Comparison of ENCODE assay signal across 8 cellular contexts in the genomic region with DNA sequence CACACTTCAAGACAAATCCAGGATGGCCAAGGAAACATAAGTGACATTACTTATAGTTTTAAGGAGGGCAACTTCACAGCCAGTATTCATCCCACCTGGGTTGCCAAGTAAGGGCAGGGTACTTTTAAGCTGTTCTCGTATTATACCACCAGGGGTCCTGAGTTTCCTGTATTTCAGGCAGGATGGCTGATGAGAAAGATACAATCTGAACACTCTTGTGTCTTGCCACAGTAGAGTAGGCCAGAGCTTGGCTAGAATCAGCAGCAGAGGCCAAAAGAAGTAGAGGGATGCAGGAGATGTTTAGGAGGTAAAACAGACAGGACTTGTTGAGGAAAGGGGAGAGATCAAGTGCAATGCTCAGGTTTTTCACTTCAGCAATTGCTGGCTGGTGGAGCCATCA. TPM values are rescaled to one million over a fixed set of nuclear protein-coding genes. Genes with fewer than 3 reads are reported as not detected.
DNase-seq lines count a peak whose midpoint lies in the region; ATAC-seq and TF ChIP-seq lines count a peak whose summit lies in the region.
"Not testable (repeated sequence)": the region's sequence is repeated elsewhere in the genome, so short reads cannot be mapped to it uniquely, and the experiment has no call there.

No MANE protein-coding gene starts in this region.

- H3K27me3 ChIP-seq in upper lobe of right lung, result not testable (repeated sequence)

- not testable (repeated sequence) for H3K9me3 ChIP-seq in upper lobe of right lung

- DNase-seq in GDM1 (lab: John Stamatoyannopoulos, UW) (peak; percentile 31), NCI-H1694 treated with DMSO at 0.1 percent for 48 hours (lab: John Stamatoyannopoulos, UW) (peak; percentile 57), SK-N-DZ (ENCODE audit: low spot score) (peak; percentile 78), fibroblast of pulmonary artery (ENCODE audit: low read depth) (peak; percentile 58), naive B cell (peak; percentile 59)
- DNase-seq in activated naive CD4-positive, alpha-beta T cell treated with anti-CD3 and anti-CD28 coated beads, Interleukin-2, amount 10 ng/mL, durations not matched to agents 7 days and 5 days, result peak; percentile 29
- DNase-seq in upper lobe of right lung, result not testable (repeated sequence)

- not testable (repeated sequence) for H3K36me3 ChIP-seq in upper lobe of right lung

- H3K9me3 Mint-ChIP-seq in activated naive CD4-positive, alpha-beta T cell treated with anti-CD3 and anti-CD28 coated beads, Interleukin-2, amount 10 ng/mL, durations not matched to agents 7 days and 5 days; naive B cell: not testable (repeated sequence)

- H3K27ac ChIP-seq in upper lobe of right lung, result not testable (repeated sequence)

- peaks cover 17% of the 10 kb centered on the region for H3K4me1 Mint-ChIP-seq in activated naive CD4-positive, alpha-beta T cell treated with anti-CD3 and anti-CD28 coated beads, Interleukin-2, amount 10 ng/mL, durations not matched to agents 7 days and 5 days
- peaks cover 5 to 14% (median 11%) of the 10 kb centered on the region in 3 donors for H3K4me1 Mint-ChIP-seq in naive B cell

- H3K36me3 Mint-ChIP-seq in activated naive CD4-positive, alpha-beta T cell treated with anti-CD3 and anti-CD28 coated beads, Interleukin-2, amount 10 ng/mL, durations not matched to agents 7 days and 5 days; naive B cell: not testable (repeated sequence)

- CTCF ChIA-PET in activated naive CD4-positive, alpha-beta T cell treated with anti-CD3 and anti-CD28 coated beads, Interleukin-2, amount 10 ng/mL, durations not matched to agents 7 days and 5 days (lab: Charles Lee), result interaction anchor here (0.7 to 1.2 kb wide), 2 partner anchors 122 to 126 kb away, joined by 3 read pairs; partner anchors contain the start of gene KIAA1191

- TF ChIP-seq CTCF in fibroblast of pulmonary artery (IDR thresholded peaks at IDR 0.05; ENCODE audit: low read length, missing control alignments), result peak; percentile 37
- TF ChIP-seq CTCF in upper lobe of right lung (IDR thresholded peaks at IDR 0.05), result peak; percentile 40

- not testable (repeated sequence) for H3K27ac Mint-ChIP-seq in activated naive CD4-positive, alpha-beta T cell treated with anti-CD3 and anti-CD28 coated beads, Interleukin-2, amount 10 ng/mL, durations not matched to agents 7 days and 5 days
- peak overlapping the region in 5 of 6 donors; percentile 49 to 91 (median 75) for H3K27ac Mint-ChIP-seq in naive B cell

- intact Hi-C loops in upper lobe of right lung (cut with DNase I), result not testable (repeated sequence)

- H3K4me1 ChIP-seq in upper lobe of right lung, result not testable (repeated sequence)

- not testable (repeated sequence) for H3K27me3 Mint-ChIP-seq in activated naive CD4-positive, alpha-beta T cell treated with anti-CD3 and anti-CD28 coated beads, Interleukin-2, amount 10 ng/mL, durations not matched to agents 7 days and 5 days; naive B cell

- H3K4me3 Mint-ChIP-seq in activated naive CD4-positive, alpha-beta T cell treated with anti-CD3 and anti-CD28 coated beads, Interleukin-2, amount 10 ng/mL, durations not matched to agents 7 days and 5 days, result not testable (repeated sequence)
- H3K4me3 Mint-ChIP-seq in naive B cell, result peak overlapping the region in 3 of 8 donors; percentile 7 to 70 (median 8)

- not testable (repeated sequence) for H3K4me3 ChIP-seq in fibroblast of pulmonary artery (replicated peaks; ENCODE audit: low read depth, low read length); upper lobe of right lung

- ATAC-seq in HG02678 (IDR thresholded peaks at IDR 0.05; ENCODE audit: unreplicated experiment) (peak; percentile 41), naive B cell (ENCODE audit: low read depth in 2 of 2) (peak; percentile 22 to 27), upper lobe of right lung (peak; percentile 54)

RNA-seq across cellular contexts. Expression of gene SIMC1, which starts 3.1 kb away (rescaled TPM):
- 17.1 and 19.6 TPM in 2 replicates for polyA plus RNA-seq in SK-N-DZ (2014; cell fraction: cytosol; rRNA removed)
- 20.2 and 31.9 TPM in 2 replicates for polyA plus RNA-seq in SK-N-DZ (2014; cell fraction: nucleus; rRNA removed)
- polyA plus RNA-seq in naive B cell (ENCODE audit: low read depth in 6 of 6), result 10 to 100 TPM in 5 of 6 donors, under 1 TPM in 1; 0.43 to 28.1 (median 13.6) TPM
- total RNA-seq in upper lobe of right lung, result 17.6 TPM
